ENCODE assay signal across 8 cellular contexts in genomic region chr1:39398278-39399010, GRCh38.
DNase-seq lines count a peak whose midpoint lies in the region; TF ChIP-seq lines count a peak whose summit lies in the region.

No MANE protein-coding gene starts in this region.

- H3K27me3 Mint-ChIP-seq in activated CD4-positive, alpha-beta memory T cell treated with anti-CD3 and anti-CD28 coated beads, Interleukin-2, amount 10 ng/mL, durations not matched to agents 7 days and 5 days = no peaks in the 10 kb centered on the region
- no peaks in the 10 kb centered on the region for H3K27me3 Mint-ChIP-seq in neural crest cell (ENCODE audit: low read depth)

- H3K36me3 ChIP-seq in vagina = no peaks in the 10 kb centered on the region

- peaks cover 61% of the 10 kb centered on the region for H3K4me1 ChIP-seq in vagina

- H3K9me3 ChIP-seq in vagina = no peaks in the 10 kb centered on the region

- H3K4me3 Mint-ChIP-seq in activated CD4-positive, alpha-beta memory T cell treated with anti-CD3 and anti-CD28 coated beads, Interleukin-2, amount 10 ng/mL, durations not matched to agents 7 days and 5 days = no peak overlapping the region
- H3K4me3 Mint-ChIP-seq in neural crest cell = peak overlapping the region; percentile 28

- intact Hi-C loops in vagina (cut with DNase I) = no loop called here

- peaks cover 49% of the 10 kb centered on the region for H3K36me3 Mint-ChIP-seq in activated CD4-positive, alpha-beta memory T cell treated with anti-CD3 and anti-CD28 coated beads, Interleukin-2, amount 10 ng/mL, durations not matched to agents 7 days and 5 days (ENCODE audit: low read depth)
- H3K36me3 Mint-ChIP-seq in neural crest cell (ENCODE audit: low read depth) = no peaks in the 10 kb centered on the region

- H3K4me3 ChIP-seq in fibroblast of mammary gland (ENCODE audit: control insufficient read depth, low read depth, low read length) (no peak overlapping the region), vagina (no peak overlapping the region)

- peaks cover 57% of the 10 kb centered on the region for H3K4me1 Mint-ChIP-seq in activated CD4-positive, alpha-beta memory T cell treated with anti-CD3 and anti-CD28 coated beads, Interleukin-2, amount 10 ng/mL, durations not matched to agents 7 days and 5 days
- peaks cover 37% of the 10 kb centered on the region for H3K4me1 Mint-ChIP-seq in neural crest cell

- H3K27me3 ChIP-seq in vagina = no peaks in the 10 kb centered on the region

- H3K27ac Mint-ChIP-seq in activated CD4-positive, alpha-beta memory T cell treated with anti-CD3 and anti-CD28 coated beads, Interleukin-2, amount 10 ng/mL, durations not matched to agents 7 days and 5 days = peak overlapping the region; percentile 65
- H3K27ac Mint-ChIP-seq in neural crest cell (ENCODE audit: unreplicated experiment) = peak overlapping the region; percentile 47

- POLR2A ChIA-PET in activated CD4-positive, alpha-beta memory T cell treated with anti-CD3 and anti-CD28 coated beads, Interleukin-2, amount 10 ng/mL, durations not matched to agents 7 days and 5 days (lab: Charles Lee) = interaction anchor here (0.5 to 1.1 kb wide), 3 partner anchors 12 to 1864 kb away, joined by 3 read pairs; no protein-coding TSS in a partner anchor

- TF ChIP-seq POLR2A in vagina (IDR thresholded peaks at IDR 0.05) = no peak

- peak overlapping the region; percentile 75 for H3K27ac ChIP-seq in vagina

- TF ChIP-seq CTCF in fibroblast of mammary gland (conservative IDR thresholded peaks at IDR 0.05; ENCODE audit: control insufficient read depth, insufficient read depth, low read depth, low read length) = no peak
- TF ChIP-seq CTCF in neural crest cell (conservative IDR thresholded peaks at IDR 0.05) = no peak
- TF ChIP-seq CTCF in vagina (IDR thresholded peaks at IDR 0.05) = no peak

- DNase-seq in Daoy (ENCODE audit: low read depth) (peak; percentile 97), LHCN-M2 (ENCODE audit: low read depth) (peak; percentile 100), fibroblast of mammary gland (ENCODE audit: low read depth) (peak; percentile 95), neural crest cell (ENCODE audit: low read depth, low spot score) (no peak), vagina (ENCODE audit: extremely low spot score in 2 of 2) (no peak), NCI-H345 (lab: John Stamatoyannopoulos, UW) (no peak), KG1 (lab: John Stamatoyannopoulos, UW) (no peak)
- peak; percentile 26 for DNase-seq in activated CD4-positive, alpha-beta memory T cell treated with anti-CD3 and anti-CD28 coated beads, Interleukin-2, amount 10 ng/mL, durations not matched to agents 7 days and 5 days

- CTCF ChIA-PET in activated CD4-positive, alpha-beta memory T cell treated with anti-CD3 and anti-CD28 coated beads, Interleukin-2, amount 10 ng/mL, durations not matched to agents 7 days and 5 days (lab: Charles Lee) = interaction anchor here (0.7 to 2.6 kb wide), 2 partner anchors 12 to 87 kb away, joined by 5 to 12 read pairs; no protein-coding TSS in a partner anchor

- no peaks in the 10 kb centered on the region for H3K9me3 Mint-ChIP-seq in activated CD4-positive, alpha-beta memory T cell treated with anti-CD3 and anti-CD28 coated beads, Interleukin-2, amount 10 ng/mL, durations not matched to agents 7 days and 5 days
- no peaks in the 10 kb centered on the region for H3K9me3 Mint-ChIP-seq in neural crest cell

Comparison
In these comparisons a context has a peak if more than half of its experiments do, and no peak if none do; other contexts are left out.
1. DNase-seq: peak in Daoy (single experiment), LHCN-M2 (single experiment), activated CD4-positive, alpha-beta memory T cell treated with anti-CD3 and anti-CD28 coated beads, Interleukin-2, amount 10 ng/mL, durations not matched to agents 7 days and 5 days (single experiment) and fibroblast of mammary gland (single experiment); none in neural crest cell (single experiment), vagina (0 of 2), NCI-H345 (single experiment) and KG1 (single experiment).